30 cellular contexts compared by ENCODE assay signal in genomic region chr4:185500035-185500434, GRCh38. TPM values are rescaled to one million over a fixed set of nuclear protein-coding genes. Genes with fewer than 3 reads are reported as not detected.
"Had no signal": no experiment of that assay in that cellular context is flagged by ENCODE, and none has a peak within 500 bp of the region (broad histone marks: within the 10 kb centered on the region; RNA-seq: fewer than 3 reads in every experiment).

No MANE protein-coding gene starts in this region.

- H3K9ac ChIP-seq: neural progenitor cell had no signal

- H3K4me1 ChIP-seq: neural progenitor cell, suprapubic skin, uterus had no signal

- H3K27ac Mint-ChIP-seq: mesothelial cell of epicardium; natural killer cell; nephron progenitor cell; neural progenitor cell; progenitor cell of endocrine pancreas; stimulated activated naive B cell treated with anti-CD40 and anti-IgM and Interleukin-4, amounts not matched to agents 10 μg/mL and 1 μg/mL and 100 μg/mL, for 72 hours; type B pancreatic cell had no signal

- H3K4me3 Mint-ChIP-seq: mesothelial cell of epicardium; naive B cell; natural killer cell; nephron progenitor cell; neural progenitor cell; stimulated activated naive B cell treated with anti-CD40 and anti-IgM and Interleukin-4, amounts not matched to agents 10 μg/mL and 1 μg/mL and 100 μg/mL, for 72 hours; type B pancreatic cell had no signal

- H3K4me3 ChIP-seq: heart right ventricle, hepatocyte, left ventricle myocardium inferior, lung, neural progenitor cell, sigmoid colon, skin epidermis, stomach, suprapubic skin, thoracic aorta, tibial artery, uterus had no signal

- H3K9me3 Mint-ChIP-seq: natural killer cell had no signal

- H3K4me1 Mint-ChIP-seq: mesothelial cell of epicardium; naive B cell; natural killer cell; stimulated activated naive B cell treated with anti-CD40 and anti-IgM and Interleukin-4, amounts not matched to agents 10 μg/mL and 1 μg/mL and 100 μg/mL, for 72 hours had no signal

- ATAC-seq: natural killer cell; stimulated activated naive B cell treated with anti-CD40 and anti-IgM and Interleukin-4, amounts not matched to agents 10 μg/mL and 1 μg/mL and 100 μg/mL, for 72 hours; stimulated activated naive CD8-positive, alpha-beta T cell treated with anti-CD3 and anti-CD28 coated beads, Interleukin-15, Interleukin-2, amounts not matched to agents 100 U/mL and 50 U/mL, for 24 hours had no signal

- DNase-seq: heart right ventricle; islet precursor cell; left ventricle myocardium inferior; mesendoderm; naive B cell; natural killer cell; nephron progenitor cell; occipital lobe; retina; sigmoid colon; stimulated activated CD4-positive, alpha-beta T cell treated with anti-CD3 and anti-CD28 coated beads, Interleukin-12 subunit alpha, Interleukin-12 subunit beta, amount 100 ng/mL, for 4 hours; stimulated activated CD4-positive, alpha-beta T cell treated with anti-CD3 and anti-CD28 coated beads, Interleukin-15, amount 100 ng/mL, for 24 hours; stimulated activated CD4-positive, alpha-beta T cell treated with anti-CD3 and anti-CD28 coated beads, Interleukin-2, amount 100 ng/mL, for 24 hours; stimulated activated CD4-positive, alpha-beta T cell treated with anti-CD3 and anti-CD28 coated beads, Interleukin-4, amount 100 ng/mL, for 1 hour; stimulated activated naive B cell treated with anti-CD40 and anti-IgM and Interleukin-4, amounts not matched to agents 10 μg/mL and 1 μg/mL and 100 μg/mL, for 72 hours; stimulated activated naive CD8-positive, alpha-beta T cell treated with anti-CD3 and anti-CD28 coated beads, Interleukin-15, Interleukin-2, amounts not matched to agents 100 U/mL and 50 U/mL, for 24 hours; stomach; tibial artery; uterus had no signal

- H3K27ac ChIP-seq: hepatocyte, neural progenitor cell, neutrophil, skin epidermis, suprapubic skin, uterus had no signal

- H3K36me3 ChIP-seq: neural progenitor cell, neutrophil, suprapubic skin, uterus had no signal

- H3K27me3 Mint-ChIP-seq: progenitor cell of endocrine pancreas, type B pancreatic cell had no signal

- H3K27me3 ChIP-seq: heart right ventricle, hepatocyte, neural progenitor cell, sigmoid colon, stomach, suprapubic skin, tibial artery, uterus had no signal

- H3K9me3 ChIP-seq: neutrophil, suprapubic skin, thoracic aorta, tibial artery, uterus had no signal

RNA-seq across cellular contexts. Expression of gene CCDC110, which starts 28.5 kb away (rescaled TPM):
- total RNA-seq: mononuclear cell, natural killer cell had no signal

RNA-seq across cellular contexts. Expression of gene PDLIM3, which starts 35.3 kb away (rescaled TPM):
- total RNA-seq: natural killer cell had no signal
